Comparison of ENCODE assay signal across 20 cellular contexts in the genomic region with DNA sequence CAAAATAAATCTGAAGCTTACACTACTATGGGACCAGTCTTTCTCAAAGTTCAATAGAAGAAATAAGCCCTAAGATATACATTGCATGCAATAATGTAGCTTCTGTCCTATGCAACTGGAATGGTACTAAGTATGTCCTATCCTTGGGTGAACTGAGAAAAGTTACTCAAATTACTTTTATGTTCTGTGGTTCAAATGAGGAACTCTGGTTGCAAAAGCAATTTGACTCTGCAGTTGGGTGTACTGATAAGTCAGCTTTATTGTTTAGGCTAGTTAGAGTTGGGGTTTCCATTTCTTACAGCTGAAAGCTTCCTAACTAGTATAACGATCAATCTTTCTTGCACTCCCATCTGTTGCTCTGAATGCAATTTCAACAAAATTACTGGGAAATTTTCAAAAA. TPM values are rescaled to one million over a fixed set of nuclear protein-coding genes. Genes with fewer than 3 reads are reported as not detected.
DNase-seq lines count a peak whose midpoint lies in the region; ATAC-seq and TF ChIP-seq lines count a peak whose summit lies in the region.
"Had no signal": no experiment of that assay in that cellular context is flagged by ENCODE, and none has a peak within 500 bp of the region (broad histone marks: within the 10 kb centered on the region; RNA-seq: fewer than 3 reads in every experiment).

No MANE protein-coding gene starts in this region.

- no peaks in the 10 kb centered on the region for H3K36me3 ChIP-seq in H7 (replicated peaks; ENCODE audit: control insufficient read depth, insufficient read depth, low read length)
- H3K36me3 ChIP-seq: BLaER1, SJCRH30 had no signal

- intact Hi-C loops in Right ventricle myocardium superior (cut with DNase I): no loop called here
- intact Hi-C loops in Right ventricle myocardium inferior (cut with DNase I): no loop called here
- intact Hi-C loops in head of caudate nucleus (cut with DNase I): no loop called here

- peak; percentile 18 for ATAC-seq in Right ventricle myocardium superior (ENCODE audit: poor library complexity)
- ATAC-seq in Right ventricle myocardium inferior: no peak
- no peak for ATAC-seq in HG03378 (IDR thresholded peaks at IDR 0.05; ENCODE audit: unreplicated experiment)
- ATAC-seq: CD8-positive, alpha-beta T cell had no signal

- TF ChIP-seq CTCF in coronary artery (IDR thresholded peaks at IDR 0.05): no peak

- H3K27me3 ChIP-seq in H7 (ENCODE audit: control insufficient read depth, insufficient read depth, low read length): no peaks in the 10 kb centered on the region
- H3K27me3 ChIP-seq: BLaER1, SJCRH30 had no signal

- no peak overlapping the region for H3K4me3 ChIP-seq in coronary artery
- H3K4me3 ChIP-seq in H7 (ENCODE audit: insufficient read depth, low read depth, low read length): no peak overlapping the region
- H3K4me3 ChIP-seq: BLaER1, SJCRH30 had no signal

- peak overlapping the region; percentile 39 to 50 for H3K27ac ChIP-seq in coronary artery
- H3K27ac ChIP-seq: BLaER1, SJCRH30 had no signal

- DNase-seq in Right ventricle myocardium superior: no peak
- no peak for DNase-seq in Right ventricle myocardium inferior (ENCODE audit: missing footprints)
- peak; percentile 84 for DNase-seq in NOMO-1 treated with DMSO at 0.1 percent for 48 hours (lab: John Stamatoyannopoulos, UW; ENCODE audit: unreplicated experiment)
- no peak for DNase-seq in coronary artery (ENCODE audit: low spot score)
- no peak for DNase-seq in head of caudate nucleus
- no peak for DNase-seq in H7
- DNase-seq: Calu3; CD8-positive, alpha-beta T cell; DMS53; HFFc6; NCI-H1048; NCI-H1436 treated with DMSO at 0.1 percent for 48 hours; NCI-H2029; NCI-H2171; NCI-H526; SJCRH30; SW 1271; T-helper 2 cell had no signal

RNA-seq across cellular contexts. Expression of gene GPR135, which starts 29.2 kb away (rescaled TPM):
- 1.4 TPM for total RNA-seq in Right ventricle myocardium superior
- total RNA-seq in Right ventricle myocardium inferior: 1.5 TPM
- total RNA-seq in H7 (2014; rRNA removed; shearing (Covaris generic)): 0.59 and 0.67 TPM in 2 replicates

RNA-seq across cellular contexts. Expression of gene L3HYPDH, which starts 48.2 kb away (rescaled TPM):
- total RNA-seq in Right ventricle myocardium superior (9.1 TPM), Right ventricle myocardium inferior (8.8 TPM)
- total RNA-seq in H7 (2014; rRNA removed; shearing (Covaris generic)): 18.6 and 27.9 TPM in 2 replicates

RNA-seq across cellular contexts. Expression of gene JKAMP, which starts 48.3 kb away (rescaled TPM):
- 22.3 TPM for total RNA-seq in Right ventricle myocardium superior
- total RNA-seq in Right ventricle myocardium inferior: 23.7 TPM
- 59.8 and 80.5 TPM in 2 replicates for total RNA-seq in H7 (2014; rRNA removed; shearing (Covaris generic))
